ENCODE assay signal across 1 cellular context in genomic region chr20:53654521-53654920, GRCh38.
TF ChIP-seq lines count a peak whose summit lies in the region.

No MANE protein-coding gene starts in this region.

TF ChIP-seq in GM12878, 131 proteins besides CTCF, POLR2A, EP300 and RAD21 (continued from another document):
- TF ChIP-seq ETV6 (conservative IDR thresholded peaks at IDR 0.05 in 1 of 2, IDR thresholded peaks at IDR 0.05 in 1 of 2; ENCODE audit: borderline replicate concordance in 1 of 2, low read depth in 1 of 2) (peak in 1 of 2 experiments; percentile 65; a peak in 2 of 4 replicates), NKRF (conservative IDR thresholded peaks at IDR 0.05) (0 out of 2 replicates have a peak, but pooled peaks have one; percentile 33), NR2F1 (conservative IDR thresholded peaks at IDR 0.05) (0 out of 2 replicates have a peak, but pooled peaks have one; percentile 0), DPF2 (IDR thresholded peaks at IDR 0.05) (peak; percentile 38; the same call in 1 of the 2 replicates), NFXL1 (IDR thresholded peaks at IDR 0.05; ENCODE audit: borderline replicate concordance) (peak; percentile 81; the same call in 1 of the 2 replicates)
